In the genomic region with DNA sequence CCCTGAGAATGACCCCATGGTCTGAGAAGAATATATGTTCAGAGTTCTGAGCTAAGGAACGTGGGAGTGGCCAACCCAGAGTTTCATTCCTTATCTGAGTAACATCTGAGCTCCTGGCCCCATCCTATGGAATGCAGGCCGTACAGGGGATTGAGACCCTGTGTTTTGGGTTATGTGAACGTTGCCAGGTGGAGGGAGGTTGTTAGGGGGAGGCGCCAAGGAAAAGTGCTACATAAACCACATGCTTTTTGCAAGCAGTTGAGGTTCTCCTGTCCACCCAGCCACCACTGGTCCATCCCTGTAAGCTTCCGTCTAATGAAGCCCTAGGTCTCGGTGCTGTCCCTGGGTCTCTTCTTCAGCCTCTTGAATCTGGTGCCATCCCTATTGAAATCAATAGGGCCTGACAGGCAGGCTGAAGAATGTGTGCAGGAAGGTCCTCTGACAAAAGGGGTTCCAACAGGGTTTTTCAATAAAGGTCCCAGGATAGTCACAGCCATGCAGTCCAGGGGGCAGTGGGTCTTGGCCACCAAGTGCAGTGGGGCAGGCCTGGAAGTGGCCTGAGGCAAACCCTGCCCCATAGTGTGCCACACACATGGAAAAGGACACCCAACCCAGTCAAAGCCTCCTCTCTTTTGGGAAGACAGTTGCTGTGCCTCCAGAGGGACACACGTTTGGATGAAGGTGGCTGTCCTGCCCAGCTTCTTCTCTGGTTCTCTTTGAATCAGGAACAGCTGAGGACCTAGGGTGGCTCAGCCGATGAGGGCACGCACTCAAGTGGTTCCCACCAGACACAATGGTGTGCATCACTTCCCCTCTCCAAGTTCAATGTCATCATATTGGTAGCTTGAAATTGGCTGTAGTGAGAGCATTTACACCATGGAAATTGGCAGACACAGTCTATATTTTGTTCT, we compare ENCODE assay signal across 26 cellular contexts. TPM values are rescaled to one million over a fixed set of nuclear protein-coding genes. Genes with fewer than 3 reads are reported as not detected.
DNase-seq lines count a peak whose midpoint lies in the region; ATAC-seq and TF ChIP-seq lines count a peak whose summit lies in the region.
"Had no signal": no experiment of that assay in that cellular context is flagged by ENCODE, and none has a peak within 500 bp of the region (broad histone marks: within the 10 kb centered on the region; RNA-seq: fewer than 3 reads in every experiment).

No MANE protein-coding gene starts in this region.

- H3K27ac Mint-ChIP-seq in mesothelial cell of epicardium, result no peak overlapping the region
- H3K27ac Mint-ChIP-seq: activated naive CD4-positive, alpha-beta T cell treated with anti-CD3 and anti-CD28 coated beads, Interleukin-2, amount 50 U/mL, for 72 hours; CD4-positive, alpha-beta T cell; GM23338; memory B cell; progenitor cell of endocrine pancreas; stimulated activated effector memory CD8-positive, alpha-beta T cell treated with anti-CD3 and anti-CD28 coated beads, Interleukin-12 subunit alpha, Interleukin-12 subunit beta, amount 100 ng/mL, for 72 hours had no signal

- intact Hi-C loops in stomach (cut with DNase I; ENCODE audit: low total_unique reads), result no loop called here

- H3K4me3 Mint-ChIP-seq in mesothelial cell of epicardium, result no peak overlapping the region
- H3K4me3 Mint-ChIP-seq: CD4-positive, alpha-beta T cell; GM23338; memory B cell; stimulated activated effector memory CD8-positive, alpha-beta T cell treated with anti-CD3 and anti-CD28 coated beads, Interleukin-12 subunit alpha, Interleukin-12 subunit beta, amount 100 ng/mL, for 72 hours had no signal

- no peaks in the 10 kb centered on the region for H3K27me3 ChIP-seq in RWPE2 (ENCODE audit: insufficient read depth, poor library complexity, severe bottlenecking)
- H3K27me3 ChIP-seq in stomach, result no peaks in the 10 kb centered on the region
- H3K27me3 ChIP-seq: gastrocnemius medialis, Peyer's patch had no signal

- ATAC-seq in RWPE2 (ENCODE audit: low read depth), result no peak
- ATAC-seq: activated naive CD4-positive, alpha-beta T cell treated with anti-CD3 and anti-CD28 coated beads, Interleukin-2, amount 50 U/mL, for 72 hours; gastrocnemius medialis; GM23338; stimulated activated effector memory CD8-positive, alpha-beta T cell treated with anti-CD3 and anti-CD28 coated beads, Interleukin-12 subunit alpha, Interleukin-12 subunit beta, amount 100 ng/mL, for 72 hours had no signal

- TF ChIP-seq CTCF in RWPE2 (IDR thresholded peaks at IDR 0.05; ENCODE audit: poor library complexity, severe bottlenecking) (no peak), mesothelial cell of epicardium (IDR thresholded peaks at IDR 0.05; ENCODE audit: unreplicated experiment) (no peak), stomach (IDR thresholded peaks at IDR 0.05) (no peak)

- H3K9me3 Mint-ChIP-seq in mesothelial cell of epicardium, result peaks cover 24% of the 10 kb centered on the region
- H3K9me3 Mint-ChIP-seq: activated naive CD4-positive, alpha-beta T cell treated with anti-CD3 and anti-CD28 coated beads, Interleukin-2, amount 50 U/mL, for 72 hours; CD4-positive, alpha-beta T cell; stimulated activated effector memory CD8-positive, alpha-beta T cell treated with anti-CD3 and anti-CD28 coated beads, Interleukin-12 subunit alpha, Interleukin-12 subunit beta, amount 100 ng/mL, for 72 hours had no signal

- H3K4me3 ChIP-seq in RWPE2 (ENCODE audit: severe bottlenecking) (no peak overlapping the region), stomach (no peak overlapping the region)
- H3K4me3 ChIP-seq: gastrocnemius medialis, GM23338, Peyer's patch had no signal

- 72 to 81% (median 77%) methylated on average over 9 of the region's 9 CpGs for WGBS in stomach, 5 donors

- DNase-seq in activated CD8-positive, alpha-beta memory T cell treated with anti-CD3 and anti-CD28 coated beads, Interleukin-2, amount 50 U/mL, for 48 hours, result peak; percentile 15
- no peak for DNase-seq in activated CD8-positive, alpha-beta memory T cell treated with anti-CD3 and anti-CD28 coated beads for 24 hours
- DNase-seq in RWPE2 (ENCODE audit: low spot score), result peak; percentile 23
- DNase-seq in mesothelial cell of epicardium (ENCODE audit: low spot score in 2 of 2, unreplicated experiment in 2 of 2), result peak; percentile 7 to 37
- DNase-seq in stomach, result peak; percentile 5
- no peak for DNase-seq in stimulated activated CD4-positive, alpha-beta T cell treated with anti-CD3 and anti-CD28 coated beads, Interleukin-4, amount 100 ng/mL, for 4 hours
- no peak for DNase-seq in hippocampal formation (lab: John Stamatoyannopoulos, UW)
- DNase-seq in NK-92 treated with Interleukin-12 subunit alpha and Interleukin-12 subunit beta, amount 100 ng/mL, for 24 hours (lab: John Stamatoyannopoulos, UW), result no peak
- DNase-seq: amygdala; gastrocnemius medialis; NCI-H146; NCI-H2107; NCI-H345; NCI-H748 treated with DMSO at 0.1 percent for 48 hours; SIG-M5; stimulated activated CD4-positive, alpha-beta T cell treated with anti-CD3 and anti-CD28 coated beads, Interleukin-4, amount 100 ng/mL, for 24 hours; substantia nigra; trophoblast cell had no signal

- H3K4me1 ChIP-seq in RWPE2 (ENCODE audit: insufficient read depth, poor library complexity, severe bottlenecking) (peaks cover 4% of the 10 kb centered on the region), stomach (peaks cover 0 to 19% (median 12%) of the 10 kb centered on the region in 4 donors)

- H3K27ac ChIP-seq in RWPE2 (ENCODE audit: poor library complexity, severe bottlenecking), result no peak overlapping the region
- no peak overlapping the region for H3K27ac ChIP-seq in stomach
- H3K27ac ChIP-seq: gastrocnemius medialis, Peyer's patch had no signal

- peaks cover 21% of the 10 kb centered on the region for H3K4me1 Mint-ChIP-seq in mesothelial cell of epicardium
- H3K4me1 Mint-ChIP-seq: GM23338; memory B cell; stimulated activated effector memory CD8-positive, alpha-beta T cell treated with anti-CD3 and anti-CD28 coated beads, Interleukin-12 subunit alpha, Interleukin-12 subunit beta, amount 100 ng/mL, for 72 hours had no signal

- peaks cover 4% of the 10 kb centered on the region for H3K36me3 Mint-ChIP-seq in mesothelial cell of epicardium
- H3K36me3 Mint-ChIP-seq: activated naive CD4-positive, alpha-beta T cell treated with anti-CD3 and anti-CD28 coated beads, Interleukin-2, amount 50 U/mL, for 72 hours; memory B cell; stimulated activated effector memory CD8-positive, alpha-beta T cell treated with anti-CD3 and anti-CD28 coated beads, Interleukin-12 subunit alpha, Interleukin-12 subunit beta, amount 100 ng/mL, for 72 hours had no signal

- H3K9me3 ChIP-seq in RWPE2 (ENCODE audit: severe bottlenecking) (no peaks in the 10 kb centered on the region), stomach (peaks cover 0 to 10% (median 0%) of the 10 kb centered on the region in 4 donors)
- H3K9me3 ChIP-seq: gastrocnemius medialis, Peyer's patch had no signal

- TF ChIP-seq POLR2A in stomach (IDR thresholded peaks at IDR 0.05), result no peak

- no peak for TF ChIP-seq EP300 in stomach (IDR thresholded peaks at IDR 0.05)

- H3K27me3 Mint-ChIP-seq in mesothelial cell of epicardium (ENCODE audit: low read depth), result no peaks in the 10 kb centered on the region
- H3K27me3 Mint-ChIP-seq: CD4-positive, alpha-beta T cell; progenitor cell of endocrine pancreas had no signal

- H3K36me3 ChIP-seq in RWPE2 (ENCODE audit: low read depth) (no peaks in the 10 kb centered on the region), stomach (no peaks in the 10 kb centered on the region)
- H3K36me3 ChIP-seq: gastrocnemius medialis, Peyer's patch had no signal

RNA-seq across cellular contexts. Expression of gene HTRA3, which starts 53.5 kb away (rescaled TPM):
- total RNA-seq in mesothelial cell of epicardium, result 25.6 to 27.9 TPM (median 26.2 TPM) in 3 replicates
- total RNA-seq in stomach, result 10 to 100 TPM; 15.6 to 26.8 (median 24.6) TPM
- 1 to 10 TPM; 6.6 to 9.9 (median 7.9) TPM for polyA plus RNA-seq in stomach
- total RNA-seq: activated naive CD4-positive, alpha-beta T cell treated with anti-CD3 and anti-CD28 coated beads, Interleukin-2, amount 50 U/mL, for 72 hours; CD4-positive, alpha-beta T cell; HT-29 had no signal

Comparison
In these comparisons a context has a peak if more than half of its experiments do, and no peak if none do; other contexts are left out.
1. DNase-seq: peak in activated CD8-positive, alpha-beta memory T cell treated with anti-CD3 and anti-CD28 coated beads, Interleukin-2, amount 50 U/mL, for 48 hours (single experiment), RWPE2 (single experiment), mesothelial cell of epicardium (2 of 2) and stomach (single experiment); none in activated CD8-positive, alpha-beta memory T cell treated with anti-CD3 and anti-CD28 coated beads for 24 hours (single experiment), stimulated activated CD4-positive, alpha-beta T cell treated with anti-CD3 and anti-CD28 coated beads, Interleukin-4, amount 100 ng/mL, for 4 hours (0 of 2), hippocampal formation (0 of 2) and NK-92 treated with Interleukin-12 subunit alpha and Interleukin-12 subunit beta, amount 100 ng/mL, for 24 hours (single experiment).